3 cellular contexts compared by ENCODE assay signal in genomic region chr18:25399554-25399953, GRCh38.
TF ChIP-seq lines count a peak whose summit lies in the region.

No MANE protein-coding gene starts in this region.

TF ChIP-seq in IMR-90, 13 proteins besides CTCF, POLR2A, EP300 and RAD21:
- TF ChIP-seq MAFK (IDR thresholded peaks at IDR 0.05; ENCODE audit: low read depth, low read length) = peak; percentile 76
- TF ChIP-seq BHLHE40 (IDR thresholded peaks at IDR 0.05; ENCODE audit: low read depth, low read length) = 0 out of 2 replicates have a peak, but pooled peaks have one; percentile 35
- no peak for TF ChIP-seq CHD1 (IDR thresholded peaks at IDR 0.05; ENCODE audit: low read depth, low read length)
- TF ChIP-seq RCOR1 (IDR thresholded peaks at IDR 0.05; ENCODE audit: insufficient replicate concordance, low read length) = no peak

TF ChIP-seq in K562, 482 proteins besides CTCF, POLR2A, EP300 and RAD21:
- TF ChIP-seq MCM7 (IDR thresholded peaks at IDR 0.05) (no peak), TBL1XR1 (IDR thresholded peaks at IDR 0.05; ENCODE audit: low read length in 2 of 2) (no peak), MAFG (tag; conservative IDR thresholded peaks at IDR 0.05) (peak; percentile 35; the same call in 1 of the 2 replicates), MAFK (IDR thresholded peaks at IDR 0.05; ENCODE audit: low read length) (0 out of 2 replicates have a peak, but pooled peaks have one; percentile 17), MAFF (IDR thresholded peaks at IDR 0.05; ENCODE audit: low read length) (0 out of 2 replicates have a peak, but pooled peaks have one; percentile 21), C11orf30 (IDR thresholded peaks at IDR 0.05; ENCODE audit: low read depth) (peak; percentile 41; the same call in 1 of the 2 replicates), ZNF764 (CRISPR knock-in tag; IDR thresholded peaks at IDR 0.05; ENCODE audit: low read depth) (no peak), CBX2 (IDR thresholded peaks at IDR 0.05; ENCODE audit: insufficient read depth, low read length, poor library complexity, severe bottlenecking) (no peak), VEZF1 (CRISPR knock-in tag; IDR thresholded peaks at IDR 0.05) (no peak), CAMTA2 (CRISPR knock-in tag; conservative IDR thresholded peaks at IDR 0.05) (no peak), ZNF316 (IDR thresholded peaks at IDR 0.05) (peak; percentile 62), IRF1 (CRISPR knock-in tag; IDR thresholded peaks at IDR 0.05; ENCODE audit: borderline replicate concordance) (no peak)
- TF ChIP-seq, protein P1, sequence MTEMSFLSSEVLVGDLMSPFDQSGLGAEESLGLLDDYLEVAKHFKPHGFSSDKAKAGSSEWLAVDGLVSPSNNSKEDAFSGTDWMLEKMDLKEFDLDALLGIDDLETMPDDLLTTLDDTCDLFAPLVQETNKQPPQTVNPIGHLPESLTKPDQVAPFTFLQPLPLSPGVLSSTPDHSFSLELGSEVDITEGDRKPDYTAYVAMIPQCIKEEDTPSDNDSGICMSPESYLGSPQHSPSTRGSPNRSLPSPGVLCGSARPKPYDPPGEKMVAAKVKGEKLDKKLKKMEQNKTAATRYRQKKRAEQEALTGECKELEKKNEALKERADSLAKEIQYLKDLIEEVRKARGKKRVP (CRISPR knock-in tag; IDR thresholded peaks at IDR 0.05) = no peak

TF ChIP-seq in neural cell, 6 proteins besides CTCF, POLR2A, EP300 and RAD21:
- TF ChIP-seq, protein P2, sequence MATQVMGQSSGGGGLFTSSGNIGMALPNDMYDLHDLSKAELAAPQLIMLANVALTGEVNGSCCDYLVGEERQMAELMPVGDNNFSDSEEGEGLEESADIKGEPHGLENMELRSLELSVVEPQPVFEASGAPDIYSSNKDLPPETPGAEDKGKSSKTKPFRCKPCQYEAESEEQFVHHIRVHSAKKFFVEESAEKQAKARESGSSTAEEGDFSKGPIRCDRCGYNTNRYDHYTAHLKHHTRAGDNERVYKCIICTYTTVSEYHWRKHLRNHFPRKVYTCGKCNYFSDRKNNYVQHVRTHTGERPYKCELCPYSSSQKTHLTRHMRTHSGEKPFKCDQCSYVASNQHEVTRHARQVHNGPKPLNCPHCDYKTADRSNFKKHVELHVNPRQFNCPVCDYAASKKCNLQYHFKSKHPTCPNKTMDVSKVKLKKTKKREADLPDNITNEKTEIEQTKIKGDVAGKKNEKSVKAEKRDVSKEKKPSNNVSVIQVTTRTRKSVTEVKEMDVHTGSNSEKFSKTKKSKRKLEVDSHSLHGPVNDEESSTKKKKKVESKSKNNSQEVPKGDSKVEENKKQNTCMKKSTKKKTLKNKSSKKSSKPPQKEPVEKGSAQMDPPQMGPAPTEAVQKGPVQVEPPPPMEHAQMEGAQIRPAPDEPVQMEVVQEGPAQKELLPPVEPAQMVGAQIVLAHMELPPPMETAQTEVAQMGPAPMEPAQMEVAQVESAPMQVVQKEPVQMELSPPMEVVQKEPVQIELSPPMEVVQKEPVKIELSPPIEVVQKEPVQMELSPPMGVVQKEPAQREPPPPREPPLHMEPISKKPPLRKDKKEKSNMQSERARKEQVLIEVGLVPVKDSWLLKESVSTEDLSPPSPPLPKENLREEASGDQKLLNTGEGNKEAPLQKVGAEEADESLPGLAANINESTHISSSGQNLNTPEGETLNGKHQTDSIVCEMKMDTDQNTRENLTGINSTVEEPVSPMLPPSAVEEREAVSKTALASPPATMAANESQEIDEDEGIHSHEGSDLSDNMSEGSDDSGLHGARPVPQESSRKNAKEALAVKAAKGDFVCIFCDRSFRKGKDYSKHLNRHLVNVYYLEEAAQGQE (IDR thresholded peaks at IDR 0.05; ENCODE audit: borderline replicate concordance) = no peak
- TF ChIP-seq MXI1 (conservative IDR thresholded peaks at IDR 0.05; ENCODE audit: poor library complexity, severe bottlenecking) (no peak), POLR2AphosphoS5 (IDR thresholded peaks at IDR 0.05) (no peak), TAF1 (IDR thresholded peaks at IDR 0.05; ENCODE audit: low read depth) (no peak), SMC3 (conservative IDR thresholded peaks at IDR 0.05; ENCODE audit: poor library complexity) (no peak), EZH2 (IDR thresholded peaks at IDR 0.05; ENCODE audit: borderline replicate concordance, insufficient read depth, low read length, poor library complexity, severe bottlenecking) (no peak)
